In genomic region chr11:46285173-46285572, GRCh38 we compare ENCODE assay signal across 20 cellular contexts. TPM values are rescaled to one million over a fixed set of nuclear protein-coding genes. Genes with fewer than 3 reads are reported as not detected.
DNase-seq lines count a peak whose midpoint lies in the region; ATAC-seq, FAIRE-seq and TF ChIP-seq lines count a peak whose summit lies in the region.
"Had no signal": no experiment of that assay in that cellular context is flagged by ENCODE, and none has a peak within 500 bp of the region (broad histone marks: within the 10 kb centered on the region; RNA-seq: fewer than 3 reads in every experiment).

No MANE protein-coding gene starts in this region.

- H3K79me1 ChIP-seq in H1 (ENCODE audit: low read depth, low read length), result no peaks in the 10 kb centered on the region; the same call in 1 of the 2 replicates

- no peak for DNase-seq in AG10803 (ENCODE audit: low read depth)
- DNase-seq in H1 (ENCODE audit: low read depth in 1 of 2, low spot score in 2 of 2), result no peak
- DNase-seq in left lung, result no peak
- DNase-seq in NCI-H1092 treated with DMSO at 0.1 percent for 48 hours (lab: John Stamatoyannopoulos, UW), result no peak
- DNase-seq in GM12892 (ENCODE audit: insufficient read length), result no peak
- DNase-seq in BE2C, result no peak
- DNase-seq in activated CD8-positive, alpha-beta T cell treated with anti-CD3 and anti-CD28 coated beads for 36 hours, result no peak
- DNase-seq: ACHN; activated CD4-positive, alpha-beta memory T cell treated with anti-CD3 and anti-CD28 coated beads, Interleukin-2, amount 10 ng/mL, durations not matched to agents 7 days and 5 days; activated naive CD8-positive, alpha-beta T cell treated with anti-CD3 and anti-CD28 coated beads, Interleukin-2, amount 10 ng/mL, durations not matched to agents 7 days and 5 days; esophagus squamous epithelium; NCI-H187 treated with DMSO at 0.1 percent for 48 hours; NCI-H446 treated with DMSO at 0.1 percent for 48 hours; SHP77 treated with DMSO at 0.1 percent for 48 hours had no signal

- no peaks in the 10 kb centered on the region for H3K36me3 Mint-ChIP-seq in activated CD8-positive, alpha-beta T cell treated with anti-CD3 and anti-CD28 coated beads for 36 hours (ENCODE audit: low read depth)
- H3K36me3 Mint-ChIP-seq: activated naive CD8-positive, alpha-beta T cell treated with anti-CD3 and anti-CD28 coated beads, Interleukin-2, amount 10 ng/mL, durations not matched to agents 7 days and 5 days; stimulated activated effector memory CD8-positive, alpha-beta T cell treated with anti-CD3 and anti-CD28 coated beads, Interleukin-12 subunit alpha, Interleukin-12 subunit beta, amount 100 ng/mL, for 72 hours had no signal

- H2BK120ac ChIP-seq in H1 (replicated peaks; ENCODE audit: low read depth, low read length), result no peak overlapping the region

- intact Hi-C loops in left lung (cut with DNase I), result no loop called here
- intact Hi-C loops in activated CD8-positive, alpha-beta T cell treated with anti-CD3 and anti-CD28 coated beads for 36 hours (cut with micrococcal nuclease), result no loop called here

- 0 out of 2 replicates have a peak overlapping the region, but pooled peaks have one; percentile 48 for H2BK20ac ChIP-seq in H1 (ENCODE audit: low read length)

- H3K4me1 Mint-ChIP-seq in activated CD8-positive, alpha-beta T cell treated with anti-CD3 and anti-CD28 coated beads for 36 hours (ENCODE audit: low read depth), result no peaks in the 10 kb centered on the region
- H3K4me1 Mint-ChIP-seq: activated CD4-positive, alpha-beta memory T cell treated with anti-CD3 and anti-CD28 coated beads, Interleukin-2, amount 10 ng/mL, durations not matched to agents 7 days and 5 days; activated naive CD8-positive, alpha-beta T cell treated with anti-CD3 and anti-CD28 coated beads, Interleukin-2, amount 10 ng/mL, durations not matched to agents 7 days and 5 days had no signal

- H3K23me2 ChIP-seq in H1 (ENCODE audit: low read depth, low read length), result no peaks in the 10 kb centered on the region

- peaks cover 13 to 21% (median 15%) of the 10 kb centered on the region in 4 experiments for H3K4me1 ChIP-seq in H1 (replicated peaks in 1 of 4; ENCODE audit: control insufficient read depth in 3 of 4, insufficient read depth in 4 of 4, low read length in 3 of 4)
- peaks cover 17 to 26% of the 10 kb centered on the region in 2 donors for H3K4me1 ChIP-seq in left lung
- H3K4me1 ChIP-seq in BE2C, result no peaks in the 10 kb centered on the region

- H3K9me3 ChIP-seq in H1 (ENCODE audit: insufficient read depth in 2 of 2, low read depth in 1 of 2, low read length in 1 of 2), result no peaks in the 10 kb centered on the region
- no peaks in the 10 kb centered on the region for H3K9me3 ChIP-seq in left lung
- no peaks in the 10 kb centered on the region for H3K9me3 ChIP-seq in BE2C
- H3K9me3 ChIP-seq: esophagus squamous epithelium, MG63, ovary had no signal

- peak overlapping the region; percentile 35; the same call in 1 of the 2 replicates for H2BK5ac ChIP-seq in H1 (ENCODE audit: low read depth, low read length)

- no peak for TF ChIP-seq EP300 in H1 (IDR thresholded peaks at IDR 0.05; ENCODE audit: borderline replicate concordance in 1 of 2, low read depth in 2 of 2, low read length in 2 of 2)

- H2AK5ac ChIP-seq in H1 (ENCODE audit: low read depth, low read length), result 0 out of 2 replicates have a peak overlapping the region, but pooled peaks have one; percentile 24

- peaks cover 5% of the 10 kb centered on the region for H3K27me3 Mint-ChIP-seq in activated CD8-positive, alpha-beta T cell treated with anti-CD3 and anti-CD28 coated beads for 36 hours

- no peak overlapping the region for H2AFZ ChIP-seq in H1 (ENCODE audit: low read length)

- POLR2A ChIA-PET in H1 (lab: Charles Lee; ENCODE audit: partially characterized antibody), result interaction anchor here (0.6 to 3.6 kb wide), 4 partner anchors 11 to 362 kb away, joined by 3 to 24 read pairs (median 10); partner anchors contain the start of gene MDK
- POLR2A ChIA-PET in activated CD8-positive, alpha-beta T cell treated with anti-CD3 and anti-CD28 coated beads for 36 hours (lab: Charles Lee), result interaction anchor here (0.6 to 1.4 kb wide), 3 partner anchors 15 to 44 kb away, joined by 3 read pairs; no protein-coding TSS in a partner anchor

- no peaks in the 10 kb centered on the region for H4K20me1 ChIP-seq in H1 (replicated peaks in 1 of 2; ENCODE audit: control insufficient read depth in 1 of 2, insufficient read depth in 2 of 2, low read length in 2 of 2)

- no peak overlapping the region for H3K9ac ChIP-seq in H1 (replicated peaks in 1 of 4; ENCODE audit: extremely low read depth in 1 of 4, low read depth in 3 of 4, low read length in 3 of 4)

- peak; percentile 21 for ATAC-seq in left lung
- no peak for ATAC-seq in activated CD8-positive, alpha-beta T cell treated with anti-CD3 and anti-CD28 coated beads for 36 hours
- ATAC-seq: stimulated activated effector memory CD8-positive, alpha-beta T cell treated with anti-CD3 and anti-CD28 coated beads, Interleukin-12 subunit alpha, Interleukin-12 subunit beta, amount 100 ng/mL, for 72 hours had no signal

- H3K27ac Mint-ChIP-seq in activated CD8-positive, alpha-beta T cell treated with anti-CD3 and anti-CD28 coated beads for 36 hours, result no peak overlapping the region
- H3K27ac Mint-ChIP-seq: activated CD4-positive, alpha-beta memory T cell treated with anti-CD3 and anti-CD28 coated beads, Interleukin-2, amount 10 ng/mL, durations not matched to agents 7 days and 5 days; activated naive CD8-positive, alpha-beta T cell treated with anti-CD3 and anti-CD28 coated beads, Interleukin-2, amount 10 ng/mL, durations not matched to agents 7 days and 5 days; stimulated activated effector memory CD8-positive, alpha-beta T cell treated with anti-CD3 and anti-CD28 coated beads, Interleukin-12 subunit alpha, Interleukin-12 subunit beta, amount 100 ng/mL, for 72 hours had no signal

- no peaks in the 10 kb centered on the region for H3K9me3 Mint-ChIP-seq in activated CD8-positive, alpha-beta T cell treated with anti-CD3 and anti-CD28 coated beads for 36 hours
- H3K9me3 Mint-ChIP-seq: activated CD4-positive, alpha-beta memory T cell treated with anti-CD3 and anti-CD28 coated beads, Interleukin-2, amount 10 ng/mL, durations not matched to agents 7 days and 5 days; activated naive CD8-positive, alpha-beta T cell treated with anti-CD3 and anti-CD28 coated beads, Interleukin-2, amount 10 ng/mL, durations not matched to agents 7 days and 5 days; stimulated activated effector memory CD8-positive, alpha-beta T cell treated with anti-CD3 and anti-CD28 coated beads, Interleukin-12 subunit alpha, Interleukin-12 subunit beta, amount 100 ng/mL, for 72 hours had no signal

- no peak overlapping the region for H3K56ac ChIP-seq in H1 (replicated peaks; ENCODE audit: insufficient read length, low read depth, low read length)

- no peak overlapping the region for H3K27ac ChIP-seq in H1 (ENCODE audit: low read depth, low read length)
- H3K27ac ChIP-seq in left lung, result peak overlapping the region in 1 of 2 donors; percentile 74
- peak overlapping the region in 13 of 21 experiments; percentile 3 to 71 (median 41) for H3K27ac ChIP-seq in skin epidermis
- H3K27ac ChIP-seq: ovary, VCaP had no signal

- peak overlapping the region; percentile 39; the same call in 1 of the 2 replicates for H2BK12ac ChIP-seq in H1 (ENCODE audit: low read depth, low read length)

- TF ChIP-seq POLR2A in H1 (IDR thresholded peaks at IDR 0.05; ENCODE audit: control extremely low read depth in 1 of 2, low read depth in 2 of 2, low read length in 2 of 2) (no peak), GM12892 (IDR thresholded peaks at IDR 0.05; ENCODE audit: low read depth, low read length) (no peak)

- FAIRE-seq in H1 (lab: Jason Lieb, UNC) (no peak), GM12892 (lab: Jason Lieb, UNC) (no peak)

- TF ChIP-seq CTCF in AG10803 (conservative IDR thresholded peaks at IDR 0.05; ENCODE audit: low read length) (no peak), H1 (IDR thresholded peaks at IDR 0.05; ENCODE audit: control extremely low read depth in 1 of 3, insufficient read depth in 1 of 3, low read depth in 1 of 3, low read length in 3 of 3) (no peak), left lung (IDR thresholded peaks at IDR 0.05) (no peak), BE2C (IDR thresholded peaks at IDR 0.05; ENCODE audit: low read depth, low read length) (no peak)
- TF ChIP-seq CTCF in activated CD8-positive, alpha-beta T cell treated with anti-CD3 and anti-CD28 coated beads for 36 hours (IDR thresholded peaks at IDR 0.05), result no peak

- no peak overlapping the region for H4K5ac ChIP-seq in H1 (ENCODE audit: insufficient read length, low read depth, low read length)

- H3K18ac ChIP-seq in H1 (ENCODE audit: extremely low read depth, low read length), result peak overlapping the region; percentile 0; the same call in 1 of the 2 replicates

- no peak for TF ChIP-seq RAD21 in H1 (IDR thresholded peaks at IDR 0.05 in 1 of 2, conservative IDR thresholded peaks at IDR 0.05 in 1 of 2; ENCODE audit: low read depth in 2 of 2, low read length in 2 of 2)

- H3K4me3 Mint-ChIP-seq in activated CD8-positive, alpha-beta T cell treated with anti-CD3 and anti-CD28 coated beads for 36 hours, result no peak overlapping the region
- H3K4me3 Mint-ChIP-seq: activated CD4-positive, alpha-beta memory T cell treated with anti-CD3 and anti-CD28 coated beads, Interleukin-2, amount 10 ng/mL, durations not matched to agents 7 days and 5 days; activated naive CD8-positive, alpha-beta T cell treated with anti-CD3 and anti-CD28 coated beads, Interleukin-2, amount 10 ng/mL, durations not matched to agents 7 days and 5 days; stimulated activated effector memory CD8-positive, alpha-beta T cell treated with anti-CD3 and anti-CD28 coated beads, Interleukin-12 subunit alpha, Interleukin-12 subunit beta, amount 100 ng/mL, for 72 hours had no signal

- H3K4me3 ChIP-seq in AG10803 (ENCODE audit: low read length), result peak overlapping the region; percentile 24
- H3K4me3 ChIP-seq in H1 (ENCODE audit: extremely low read depth in 1 of 4, insufficient read depth in 2 of 4, low read depth in 3 of 4, low read length in 4 of 4), result no peak overlapping the region
- no peak overlapping the region for H3K4me3 ChIP-seq in left lung
- no peak overlapping the region for H3K4me3 ChIP-seq in skin epidermis
- H3K4me3 ChIP-seq in BE2C (ENCODE audit: low read depth, low read length), result no peak overlapping the region
- H3K4me3 ChIP-seq: MG63, ovary had no signal

- H3K4ac ChIP-seq in H1 (replicated peaks; ENCODE audit: insufficient read length, low read depth, low read length), result peak overlapping the region; percentile 19

- no peak overlapping the region for H4K91ac ChIP-seq in H1 (replicated peaks; ENCODE audit: insufficient read length, low read length)

- H3K14ac ChIP-seq in H1 (ENCODE audit: insufficient read length), result no peak overlapping the region

- H4K8ac ChIP-seq in H1 (ENCODE audit: extremely low read depth, insufficient read depth, low read length), result no peak overlapping the region

- H3K36me3 ChIP-seq in H1 (ENCODE audit: control insufficient read depth in 2 of 4, insufficient read depth in 4 of 4, low read length in 3 of 4) (no peaks in the 10 kb centered on the region; a peak in 1 of 8 replicates), left lung (no peaks in the 10 kb centered on the region), BE2C (no peaks in the 10 kb centered on the region)
- H3K36me3 ChIP-seq: esophagus squamous epithelium, ovary had no signal

- no peak overlapping the region for H3K23ac ChIP-seq in H1 (ENCODE audit: insufficient read length)

- CTCF ChIA-PET in H1 (lab: Charles Lee; ENCODE audit: partially characterized antibody), result interaction anchor here (0.6 to 4.7 kb wide), 7 partner anchors 9 to 721 kb away, joined by 3 to 44 read pairs (median 5); no protein-coding TSS in a partner anchor
- CTCF ChIA-PET in activated CD8-positive, alpha-beta T cell treated with anti-CD3 and anti-CD28 coated beads for 36 hours (lab: Charles Lee), result interaction anchor here (1.5 to 2.3 kb wide), 2 partner anchors 11 to 24 kb away, joined by 3 to 5 read pairs; no protein-coding TSS in a partner anchor

- WGBS in H1 (ENCODE audit: extremely low coverage in 1 of 2, insufficient coverage in 1 of 2, insufficient read length in 1 of 2, insufficient replicate concordance in 2 of 2, low coverage in 1 of 2, low lambda C conversion rate in 2 of 2, missing lambda C conversion rate in 1 of 2), 2 experiments, result 92% methylated on average over 3 of the region's 3 CpGs; no CpG with 5 or more reads in 1 of the 2 experiments

- H3K4me2 ChIP-seq in H1 (ENCODE audit: insufficient read depth in 1 of 2, low read depth in 2 of 2, low read length in 2 of 2), result no peak overlapping the region

- H3K27me3 ChIP-seq in H1 (replicated peaks in 1 of 4; ENCODE audit: control insufficient read depth in 3 of 4, extremely low read depth in 1 of 4, insufficient read depth in 3 of 4, low read length in 3 of 4) (no peaks in the 10 kb centered on the region), left lung (peaks cover 0 to 20% of the 10 kb centered on the region in 2 donors), BE2C (no peaks in the 10 kb centered on the region)
- H3K27me3 ChIP-seq: MG63, ovary had no signal

- H2BK15ac ChIP-seq in H1 (ENCODE audit: low read length), result 0 out of 2 replicates have a peak overlapping the region, but pooled peaks have one; percentile 46

- no peaks in the 10 kb centered on the region; a peak in 1 of 4 replicates for H3K79me2 ChIP-seq in H1 (ENCODE audit: control insufficient read depth in 1 of 2, insufficient read depth in 2 of 2, low read length in 2 of 2)

RNA-seq across cellular contexts. Expression of gene CREB3L1, which starts 7.7 kb away (rescaled TPM):
- total RNA-seq in H1 (2021; fragmentation: NEBNext Ultra II Directional; extraction: Animal tissue kit (Norgen Biotek cat#: 25700)), result 12.7 and 13.7 TPM in 2 replicates
- polyA plus RNA-seq in H1 (2011; rRNA removed), result 4.1 and 6.5 TPM in 2 replicates
- polyA plus RNA-seq in H1 (2011; cell fraction: cytosol; rRNA removed), result 1.8 TPM
- 5.0 TPM for polyA plus RNA-seq in H1 (2011; cell fraction: nucleus; rRNA removed)
- polyA plus RNA-seq in H1 (2012, experiment 1 of 2), result 10.0 to 16.5 TPM (median 14.4 TPM) in 4 replicates
- polyA plus RNA-seq in H1 (2012, experiment 2 of 2), result 13.8 TPM
- polyA plus RNA-seq in H1 (2013, experiment 1 of 2), result 19.3 TPM
- polyA plus RNA-seq in H1 (2013, experiment 2 of 2), result 23.2 TPM
- polyA minus RNA-seq in H1 (2011; rRNA and poly(A)+ RNA removed), result 2.3 and 5.3 TPM in 2 replicates
- polyA minus RNA-seq in H1 (2011; cell fraction: cytosol; rRNA and poly(A)+ RNA removed), result 8.2 TPM
- 5.3 TPM for polyA minus RNA-seq in H1 (2011; cell fraction: nucleus; rRNA and poly(A)+ RNA removed)
- total RNA-seq in left lung, result 10 to 100 TPM; 40.5 to 59.3 TPM
- polyA plus RNA-seq in GM12892 (2012; ENCODE audit: missing spikeins), result 1.6 TPM
- 0.42 TPM for polyA plus RNA-seq in BE2C (2012; ENCODE audit: insufficient read depth, insufficient read length, low read depth)
- not detected for total RNA-seq in activated CD8-positive, alpha-beta T cell treated with anti-CD3 and anti-CD28 coated beads for 36 hours
- total RNA-seq: activated CD4-positive, alpha-beta memory T cell treated with anti-CD3 and anti-CD28 coated beads, Interleukin-2, amount 10 ng/mL, durations not matched to agents 7 days and 5 days; activated naive CD8-positive, alpha-beta T cell treated with anti-CD3 and anti-CD28 coated beads, Interleukin-2, amount 10 ng/mL, durations not matched to agents 7 days and 5 days; T-helper 1 cell treated with Interleukin-12 subunit alpha and Interleukin-12 subunit beta and Interleukin-4 antibody, amounts not matched to agents 30 ng/mL and 1 ng/mL, for 36 hours had no signal

Comparison
In these comparisons a context has a peak if more than half of its experiments do, and no peak if none do; other contexts are left out.
1. RNA of gene CREB3L1, which starts 7.7 kb away (total RNA-seq): 40.5 to 59.3 TPM in left lung and 12.7 to 13.7 TPM in H1; not detected in activated CD8-positive, alpha-beta T cell treated with anti-CD3 and anti-CD28 coated beads for 36 hours; every median in the first group is over 10 times any median in the second.